Comparison of ENCODE assay signal across 9 cellular contexts in genomic region chr3:50587806-50588758, GRCh38. TPM values are rescaled to one million over a fixed set of nuclear protein-coding genes. Genes with fewer than 3 reads are reported as not detected.
DNase-seq lines count a peak whose midpoint lies in the region; ATAC-seq and TF ChIP-seq lines count a peak whose summit lies in the region.
"Had no signal": no experiment of that assay in that cellular context is flagged by ENCODE, and none has a peak within 500 bp of the region (broad histone marks: within the 10 kb centered on the region; RNA-seq: fewer than 3 reads in every experiment).

No MANE protein-coding gene starts in this region.

- H3K36me3 ChIP-seq in GM06990 (ENCODE audit: control insufficient read depth, insufficient read depth, low read length) (no peaks in the 10 kb centered on the region), osteoblast (ENCODE audit: insufficient read depth, low read length) (peaks cover 3% of the 10 kb centered on the region)

- ATAC-seq in HG03442 (IDR thresholded peaks at IDR 0.05; ENCODE audit: unreplicated experiment) (peak; percentile 39), HG03439 (IDR thresholded peaks at IDR 0.05; ENCODE audit: unreplicated experiment) (no peak), foreskin keratinocyte (no peak), GM21737 (IDR thresholded peaks at IDR 0.05; ENCODE audit: unreplicated experiment) (no peak)
- peak; percentile 54 for ATAC-seq in activated T-helper 17 cell treated with anti-CD3 and anti-CD28 coated beads, Interleukin-2, amount 50 U/mL, for 72 hours (replicated peaks)

- peak; percentile 69 for DNase-seq in GM06990 (ENCODE audit: extremely low read depth, insufficient read length)
- peak; percentile 86 for DNase-seq in osteoblast (ENCODE audit: insufficient read length, low spot score, missing footprints)
- DNase-seq in NCI-H446 (lab: John Stamatoyannopoulos, UW): no peak
- DNase-seq in foreskin keratinocyte: no peak
- DNase-seq: aorta had no signal

- no peaks in the 10 kb centered on the region for H3K9me3 ChIP-seq in osteoblast (ENCODE audit: low read depth, low read length)

- peak overlapping the region; percentile 19 for H3K27ac ChIP-seq in osteoblast (ENCODE audit: low read depth, low read length)
- no peak overlapping the region for H3K27ac ChIP-seq in foreskin keratinocyte

- no peak overlapping the region for H3K4me2 ChIP-seq in osteoblast (ENCODE audit: insufficient read depth, low read length)

- no peaks in the 10 kb centered on the region for H3K79me2 ChIP-seq in osteoblast (ENCODE audit: insufficient read depth, low read length)

- no peaks in the 10 kb centered on the region for H3K27me3 Mint-ChIP-seq in activated T-helper 17 cell treated with anti-CD3 and anti-CD28 coated beads, Interleukin-2, amount 50 U/mL, for 72 hours

- H3K4me3 Mint-ChIP-seq in activated T-helper 17 cell treated with anti-CD3 and anti-CD28 coated beads, Interleukin-2, amount 50 U/mL, for 72 hours: peak overlapping the region; percentile 84

- TF ChIP-seq CTCF in GM06990 (IDR thresholded peaks at IDR 0.05; ENCODE audit: insufficient read depth, low read length, poor library complexity, severe bottlenecking): no peak
- no peak for TF ChIP-seq CTCF in osteoblast (IDR thresholded peaks at IDR 0.05; ENCODE audit: extremely low read depth, low read depth, low read length)
- no peak for TF ChIP-seq CTCF in foreskin keratinocyte (conservative IDR thresholded peaks at IDR 0.05)

- H3K9me3 Mint-ChIP-seq in activated T-helper 17 cell treated with anti-CD3 and anti-CD28 coated beads, Interleukin-2, amount 50 U/mL, for 72 hours: no peaks in the 10 kb centered on the region

- no peaks in the 10 kb centered on the region for H3K27me3 ChIP-seq in GM06990 (replicated peaks; ENCODE audit: control insufficient read depth, insufficient read depth, low read length)
- no peaks in the 10 kb centered on the region for H3K27me3 ChIP-seq in osteoblast (ENCODE audit: insufficient read depth, low read length)
- no peaks in the 10 kb centered on the region for H3K27me3 ChIP-seq in foreskin keratinocyte

- H3K27ac Mint-ChIP-seq in activated T-helper 17 cell treated with anti-CD3 and anti-CD28 coated beads, Interleukin-2, amount 50 U/mL, for 72 hours: peak overlapping the region; percentile 97

- peaks cover 62% of the 10 kb centered on the region for H3K36me3 Mint-ChIP-seq in activated T-helper 17 cell treated with anti-CD3 and anti-CD28 coated beads, Interleukin-2, amount 50 U/mL, for 72 hours (ENCODE audit: low read depth)

- no peak overlapping the region for H2AFZ ChIP-seq in osteoblast (ENCODE audit: low read length)

- H3K4me3 ChIP-seq in GM06990 (replicated peaks; ENCODE audit: low read depth, low read length) (no peak overlapping the region), osteoblast (ENCODE audit: insufficient read depth, low read length) (no peak overlapping the region)

- peaks cover 50% of the 10 kb centered on the region for H3K4me1 Mint-ChIP-seq in activated T-helper 17 cell treated with anti-CD3 and anti-CD28 coated beads, Interleukin-2, amount 50 U/mL, for 72 hours

- H3K4me1 ChIP-seq in osteoblast (ENCODE audit: insufficient read depth, low read length): peaks cover 32% of the 10 kb centered on the region
- peaks cover 25% of the 10 kb centered on the region for H3K4me1 ChIP-seq in foreskin keratinocyte

- H4K20me1 ChIP-seq in osteoblast (ENCODE audit: insufficient read depth, low read length): no peaks in the 10 kb centered on the region

RNA-seq across cellular contexts. Expression of gene HEMK1, which starts 18.8 kb away (rescaled TPM):
- 10 to 100 TPM; 47.5 to 99.2 TPM for total RNA-seq in activated T-helper 17 cell treated with anti-CD3 and anti-CD28 coated beads, Interleukin-2, amount 50 U/mL, for 72 hours
- 8.5 and 8.7 TPM in 2 replicates for total RNA-seq in osteoblast
- total RNA-seq in foreskin keratinocyte: 20.5 and 24.5 TPM in 2 replicates
- polyA plus RNA-seq in foreskin keratinocyte: 23.5 and 26.5 TPM in 2 replicates

RNA-seq across cellular contexts. Expression of gene C3orf18, which starts 20.5 kb away (rescaled TPM):
- total RNA-seq in activated T-helper 17 cell treated with anti-CD3 and anti-CD28 coated beads, Interleukin-2, amount 50 U/mL, for 72 hours: 10 to 100 TPM; 17.3 to 50.8 TPM
- total RNA-seq in osteoblast (17.7 and 18.8 TPM in 2 replicates), foreskin keratinocyte (5.0 and 5.4 TPM in 2 replicates)
- polyA plus RNA-seq in foreskin keratinocyte: 3.8 and 4.0 TPM in 2 replicates

RNA-seq across cellular contexts. Expression of gene CISH, which starts 23.5 kb away (rescaled TPM):
- total RNA-seq in activated T-helper 17 cell treated with anti-CD3 and anti-CD28 coated beads, Interleukin-2, amount 50 U/mL, for 72 hours: 100 to 1,000 TPM; 204 to 327 TPM
- total RNA-seq in osteoblast (1.1 and 1.2 TPM in 2 replicates), foreskin keratinocyte (5.7 and 6.2 TPM in 2 replicates)
- 5.9 and 7.3 TPM in 2 replicates for polyA plus RNA-seq in foreskin keratinocyte

RNA-seq across cellular contexts. Expression of gene MAPKAPK3, which starts 28.9 kb away (rescaled TPM):
- 100 to 1,000 TPM in 1 of 2 donors, 10 to 100 TPM in 1; 99.8 to 131 TPM for total RNA-seq in activated T-helper 17 cell treated with anti-CD3 and anti-CD28 coated beads, Interleukin-2, amount 50 U/mL, for 72 hours
- total RNA-seq in osteoblast: 56.5 and 66.6 TPM in 2 replicates
- 115 and 118 TPM in 2 replicates for total RNA-seq in foreskin keratinocyte
- polyA plus RNA-seq in foreskin keratinocyte: 104 and 110 TPM in 2 replicates

Comparison
In these comparisons a context has a peak if more than half of its experiments do, and no peak if none do; other contexts are left out.
1. DNase-seq: peak in GM06990 (single experiment) and osteoblast (single experiment); none in NCI-H446 (0 of 2) and foreskin keratinocyte (0 of 2).
2. ATAC-seq: peak in HG03442 (single experiment) and activated T-helper 17 cell treated with anti-CD3 and anti-CD28 coated beads, Interleukin-2, amount 50 U/mL, for 72 hours (single experiment); none in HG03439 (single experiment), foreskin keratinocyte (single experiment) and GM21737 (single experiment).
3. RNA of gene CISH, which starts 23.5 kb away (total RNA-seq): 204 to 327 TPM in activated T-helper 17 cell treated with anti-CD3 and anti-CD28 coated beads, Interleukin-2, amount 50 U/mL, for 72 hours; 5.7 to 6.2 TPM in foreskin keratinocyte and 1.1 to 1.2 TPM in osteoblast; every median in the first group is over 10 times any median in the second.